23 cellular contexts compared by ENCODE assay signal in genomic region chr11:92284558-92284957, GRCh38. TPM values are rescaled to one million over a fixed set of nuclear protein-coding genes. Genes with fewer than 3 reads are reported as not detected.
"Had no signal": no experiment of that assay in that cellular context is flagged by ENCODE, and none has a peak within 500 bp of the region (broad histone marks: within the 10 kb centered on the region; RNA-seq: fewer than 3 reads in every experiment).

No MANE protein-coding gene starts in this region.

- H3K27me3 ChIP-seq: dorsolateral prefrontal cortex, gastrocnemius medialis, neutrophil, pancreas, suprapubic skin, transverse colon had no signal

- H3K27ac Mint-ChIP-seq: memory B cell; natural killer cell; stimulated activated naive CD8-positive, alpha-beta T cell treated with anti-CD3 and anti-CD28 coated beads, Interleukin-15, amount 100 ng/mL, for 72 hours had no signal

- H3K36me3 Mint-ChIP-seq: memory B cell, natural killer cell had no signal

- DNase-seq: dorsolateral prefrontal cortex; effector CD4-positive, alpha-beta T cell; foreskin fibroblast; gastrocnemius medialis; head of caudate nucleus; hippocampal formation; left colon; natural killer cell; pancreas; retina; stimulated activated CD4-positive, alpha-beta T cell treated with anti-CD3 and anti-CD28 coated beads, Interleukin-12 subunit alpha, Interleukin-12 subunit beta, amount 100 ng/mL, for 4 hours; stimulated activated CD4-positive, alpha-beta T cell treated with anti-CD3 and anti-CD28 coated beads, Interleukin-1b, Interleukin-23, amount 100 ng/mL, for 48 hours; stimulated activated CD4-positive, alpha-beta T cell treated with anti-CD3 and anti-CD28 coated beads, Interleukin-4, amount 100 ng/mL, for 1 hour; stimulated activated CD8-positive, alpha-beta memory T cell treated with anti-CD3 and anti-CD28 coated beads, Interleukin-4, amount 100 ng/mL, for 48 hours; stimulated activated naive CD4-positive, alpha-beta T cell; stimulated activated naive CD8-positive, alpha-beta T cell treated with anti-CD3 and anti-CD28 coated beads, Interleukin-15, amount 100 ng/mL, for 72 hours; transverse colon had no signal

- H3K27ac ChIP-seq: dorsolateral prefrontal cortex, gastrocnemius medialis, neutrophil, pancreas, suprapubic skin, transverse colon had no signal

- H3K4me3 Mint-ChIP-seq: memory B cell; natural killer cell; stimulated activated naive CD8-positive, alpha-beta T cell treated with anti-CD3 and anti-CD28 coated beads, Interleukin-15, amount 100 ng/mL, for 72 hours had no signal

- H3K36me3 ChIP-seq: gastrocnemius medialis, neutrophil, pancreas, suprapubic skin, transverse colon had no signal

- H3K9me3 Mint-ChIP-seq: memory B cell; stimulated activated naive CD8-positive, alpha-beta T cell treated with anti-CD3 and anti-CD28 coated beads, Interleukin-15, amount 100 ng/mL, for 72 hours had no signal

- H3K9me3 ChIP-seq: gastrocnemius medialis, neutrophil, pancreas, suprapubic skin, transverse colon had no signal

- H3K27me3 Mint-ChIP-seq: memory B cell; stimulated activated naive CD8-positive, alpha-beta T cell treated with anti-CD3 and anti-CD28 coated beads, Interleukin-15, amount 100 ng/mL, for 72 hours had no signal

- H3K4me1 Mint-ChIP-seq: memory B cell; natural killer cell; stimulated activated naive CD8-positive, alpha-beta T cell treated with anti-CD3 and anti-CD28 coated beads, Interleukin-15, amount 100 ng/mL, for 72 hours had no signal

- H3K4me1 ChIP-seq: gastrocnemius medialis, pancreas, suprapubic skin had no signal

- ATAC-seq: natural killer cell; pancreas; sciatic nerve; stimulated activated naive CD8-positive, alpha-beta T cell treated with anti-CD3 and anti-CD28 coated beads, Interleukin-15, amount 100 ng/mL, for 72 hours had no signal

- H3K4me3 ChIP-seq: dorsolateral prefrontal cortex, gastrocnemius medialis, lung, pancreas, smooth muscle cell, suprapubic skin, transverse colon had no signal

RNA-seq across cellular contexts. Expression of gene FAT3, which starts 59.9 kb away (rescaled TPM):
- total RNA-seq: natural killer cell had no signal
